In the genomic region with DNA sequence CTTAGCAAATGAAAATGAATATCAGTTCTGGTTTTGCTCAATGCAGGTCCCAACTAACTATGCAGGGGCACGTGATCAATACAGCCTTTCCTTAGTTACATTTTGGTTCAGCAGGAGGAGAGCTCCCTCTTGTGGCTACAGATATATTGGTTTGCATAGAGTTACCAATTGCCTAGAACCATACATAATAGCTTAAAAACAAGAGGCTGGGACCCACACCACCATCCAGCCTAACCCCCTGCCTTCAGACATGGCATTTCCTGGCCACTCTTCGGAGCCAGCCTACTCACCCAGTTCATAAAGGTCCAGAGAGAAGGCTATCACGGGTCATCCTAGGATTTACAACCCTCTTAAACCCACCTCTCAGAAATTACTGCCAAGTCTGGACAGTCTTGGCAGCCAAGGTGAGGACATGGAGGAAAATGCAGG, we compare ENCODE assay signal across 8 cellular contexts. TPM values are rescaled to one million over a fixed set of nuclear protein-coding genes. Genes with fewer than 3 reads are reported as not detected.
DNase-seq lines count a peak whose midpoint lies in the region; ATAC-seq and TF ChIP-seq lines count a peak whose summit lies in the region.

No MANE protein-coding gene starts in this region.

- WGBS in tibial nerve, 2 donors: 14 to 23% methylated on average over 3 of the region's 3 CpGs

- H3K27me3 ChIP-seq in tibial nerve: no peaks in the 10 kb centered on the region

- TF ChIP-seq CTCF in WI38 (IDR thresholded peaks at IDR 0.05; ENCODE audit: low read depth, low read length): peak; percentile 64
- TF ChIP-seq CTCF in tibial nerve (IDR thresholded peaks at IDR 0.05): peak; percentile 73 to 84 (median 82)

- no peaks in the 10 kb centered on the region for H3K9me3 ChIP-seq in tibial nerve

- no peak for TF ChIP-seq POLR2A in tibial nerve (IDR thresholded peaks at IDR 0.05)

- H3K36me3 ChIP-seq in tibial nerve: peaks cover 0 to 77% (median 10%) of the 10 kb centered on the region in 3 donors

- H3K4me1 ChIP-seq in tibial nerve: peaks cover 0 to 7% (median 0%) of the 10 kb centered on the region in 4 donors

- H3K27ac ChIP-seq in tibial nerve: no peak overlapping the region

- peak; percentile 74 for DNase-seq in DMS53 treated with DMSO at 0.1 percent for 48 hours (lab: John Stamatoyannopoulos, UW; ENCODE audit: unreplicated experiment)
- peak; percentile 37 for DNase-seq in NCI-H446 treated with DMSO at 0.1 percent for 48 hours (lab: John Stamatoyannopoulos, UW)
- peak; percentile 51 for DNase-seq in effector CD4-positive, alpha-beta T cell
- DNase-seq in lung microvascular endothelial cell (ENCODE audit: low read depth in 2 of 2): peak; percentile 87 to 88
- DNase-seq in tibial nerve (ENCODE audit: low spot score in 2 of 2): peak in 1 of 2 donors; percentile 90

- H3K4me3 ChIP-seq in WI38 (ENCODE audit: low read depth, low read length): no peak overlapping the region
- no peak overlapping the region for H3K4me3 ChIP-seq in tibial nerve

- peak; percentile 98 for ATAC-seq in GM19467 (IDR thresholded peaks at IDR 0.05; ENCODE audit: unreplicated experiment)
- peak; percentile 99 for ATAC-seq in HG03460 (IDR thresholded peaks at IDR 0.05; ENCODE audit: unreplicated experiment)

- no peak for TF ChIP-seq EP300 in tibial nerve (IDR thresholded peaks at IDR 0.05)

RNA-seq across cellular contexts. Expression of a gene that starts 10.5 kb away (rescaled TPM):
- total RNA-seq in lung microvascular endothelial cell (13.7 and 19.0 TPM in 2 replicates), tibial nerve (10 to 100 TPM; 17.3 to 30.3 (median 23.6) TPM)
